23 cellular contexts compared by ENCODE assay signal in genomic region chr9:2663486-2663885, GRCh38. TPM values are rescaled to one million over a fixed set of nuclear protein-coding genes. Genes with fewer than 3 reads are reported as not detected.
DNase-seq lines count a peak whose midpoint lies in the region; ATAC-seq and TF ChIP-seq lines count a peak whose summit lies in the region.
"Had no signal": no experiment of that assay in that cellular context is flagged by ENCODE, and none has a peak within 500 bp of the region (broad histone marks: within the 10 kb centered on the region; RNA-seq: fewer than 3 reads in every experiment).

No MANE protein-coding gene starts in this region.

- H3K36me3 ChIP-seq in prostate gland, result no peaks in the 10 kb centered on the region
- H3K36me3 ChIP-seq: breast epithelium, HAP-1 had no signal

- H3K4me1 ChIP-seq in prostate gland (replicated peaks), result no peaks in the 10 kb centered on the region
- H3K4me1 ChIP-seq: A549, breast epithelium, HAP-1 had no signal

- no peak for TF ChIP-seq CTCF in prostate gland (IDR thresholded peaks at IDR 0.05)

- peak; percentile 62 for DNase-seq in Ammon's horn (ENCODE audit: low spot score)
- DNase-seq in NCI-H2171 (lab: John Stamatoyannopoulos, UW), result peak; percentile 17
- no peak for DNase-seq in left cardiac atrium
- no peak for DNase-seq in prostate gland (ENCODE audit: low spot score)
- no peak for DNase-seq in NCI-H510A (lab: John Stamatoyannopoulos, UW)
- DNase-seq: activated CD8-positive, alpha-beta memory T cell treated with anti-CD3 and anti-CD28 coated beads for 24 hours; activated naive CD4-positive, alpha-beta T cell treated with Interleukin-2 at 50 U/mL for 16 hours; activated T-cell treated with anti-CD3 and anti-CD28 coated beads, Interleukin-2, amount 50 U/mL, for 24 hours; Calu3; NCI-H345; nephron progenitor cell; SHP77 treated with DMSO at 0.1 percent for 48 hours; stimulated activated CD4-positive, alpha-beta T cell treated with anti-CD3 and anti-CD28 coated beads, Interleukin-4, amount 100 ng/mL, for 24 hours had no signal

- H3K27me3 ChIP-seq in prostate gland (replicated peaks; ENCODE audit: insufficient read depth), result no peaks in the 10 kb centered on the region
- H3K27me3 ChIP-seq: breast epithelium had no signal

- H3K27ac ChIP-seq in prostate gland, result peak overlapping the region; percentile 45 to 48
- H3K27ac ChIP-seq: A549 had no signal

- 66% methylated on average over 5 of the region's 5 CpGs for WGBS in prostate gland

- no peak overlapping the region for H3K4me3 ChIP-seq in prostate gland
- H3K4me3 ChIP-seq: A549, breast epithelium, HAP-1 had no signal

- H3K9me3 ChIP-seq in prostate gland, result no peaks in the 10 kb centered on the region
- H3K9me3 ChIP-seq: breast epithelium, HAP-1 had no signal

- no peak for TF ChIP-seq POLR2A in prostate gland (IDR thresholded peaks at IDR 0.05)

- peak; percentile 62 to 83 for ATAC-seq in left cardiac atrium
- no peak for ATAC-seq in GM18519 (IDR thresholded peaks at IDR 0.05; ENCODE audit: low FRiP score, unreplicated experiment)
- no peak for ATAC-seq in HG02759 (IDR thresholded peaks at IDR 0.05; ENCODE audit: unreplicated experiment)
- no peak for ATAC-seq in GM21717 (IDR thresholded peaks at IDR 0.05; ENCODE audit: unreplicated experiment)
- ATAC-seq: A549 had no signal

- intact Hi-C loops in left cardiac atrium (cut with DNase I) (no loop called here), prostate gland (cut with DNase I) (no loop called here)

RNA-seq across cellular contexts. Expression of gene VLDLR, which starts 41.9 kb away (rescaled TPM):
- total RNA-seq in left cardiac atrium, result 100 to 1,000 TPM in 1 of 2 donors, 10 to 100 TPM in 1; 95.8 to 106 TPM
- 10 to 100 TPM in 1 of 2 donors, 1 to 10 TPM in 1; 8.9 to 12.8 TPM for total RNA-seq in prostate gland

RNA-seq across cellular contexts. Expression of gene KCNV2, which starts 53.8 kb away (rescaled TPM):
- total RNA-seq in left cardiac atrium (not detected), prostate gland (1 to 10 TPM in 1 of 2 donors, not detected in 1; 1.4 TPM)
- total RNA-seq: breast epithelium, Calu3, fibroblast of lung, glomerular endothelial cell, pulmonary artery endothelial cell, urinary bladder had no signal

Comparison
In these comparisons a context has a peak if more than half of its experiments do, and no peak if none do; other contexts are left out.
1. DNase-seq: peak in Ammon's horn (single experiment) and NCI-H2171 (single experiment); none in left cardiac atrium (single experiment), prostate gland (single experiment) and NCI-H510A (single experiment).
2. ATAC-seq: peak in left cardiac atrium (2 of 2); none in GM18519 (single experiment), HG02759 (single experiment) and GM21717 (single experiment).
3. RNA of gene VLDLR, which starts 41.9 kb away (total RNA-seq): 95.8 to 106 TPM in left cardiac atrium; 8.9 to 12.8 TPM in prostate gland; every median in the first group is over 4 times any median in the second.